ENCODE assay signal across 31 cellular contexts in genomic region chr17:56548661-56549060, GRCh38. TPM values are rescaled to one million over a fixed set of nuclear protein-coding genes. Genes with fewer than 3 reads are reported as not detected.
"Had no signal": no experiment of that assay in that cellular context is flagged by ENCODE, and none has a peak within 500 bp of the region (broad histone marks: within the 10 kb centered on the region; RNA-seq: fewer than 3 reads in every experiment).

No MANE protein-coding gene starts in this region.

- H3K27me3 ChIP-seq: adrenal gland, body of pancreas, breast epithelium, Peyer's patch, SJSA1 had no signal

- ATAC-seq: activated CD8-positive, alpha-beta T cell treated with anti-CD3 and anti-CD28 coated beads for 36 hours; activated naive CD4-positive, alpha-beta T cell treated with anti-CD3 and anti-CD28 coated beads, Interleukin-2, amount 50 U/mL, for 72 hours; activated T-cell treated with anti-CD3 and anti-CD28 coated beads, Interleukin-2, amount 50 U/mL, for 72 hours; body of pancreas had no signal

- DNase-seq: activated CD4-positive, alpha-beta T cell treated with anti-CD3 and anti-CD28 coated beads, Interleukin-2, amount 10 ng/mL, durations not matched to agents 24 days and 14 days; activated CD4-positive, alpha-beta T cell treated with anti-CD3 and anti-CD28 coated beads, Interleukin-2, amount 50 U/mL, for 4 hours; activated CD8-positive, alpha-beta T cell treated with anti-CD3 and anti-CD28 coated beads for 36 hours; activated gamma-delta T cell treated with Interleukin-2 at 50 U/mL for 16 hours; activated naive CD4-positive, alpha-beta T cell treated with anti-CD3 and anti-CD28 coated beads for 36 hours; activated T-cell treated with anti-CD3 and anti-CD28 coated beads, Interleukin-2, amount 50 U/mL, for 1 hour; activated T-cell treated with anti-CD3 and anti-CD28 coated beads, Interleukin-2, amount 50 U/mL, for 72 hours; adrenal gland; body of pancreas; Karpas-422; KBM-7; NCI-H1105; NCI-H1417 treated with DMSO at 0.1 percent for 48 hours; NCI-H1694; NCI-H1930; NCI-H2081 treated with DMSO at 0.1 percent for 48 hours; NCI-H345; NCI-H524 treated with DMSO at 0.1 percent for 48 hours; Peyer's patch; RPMI8226; SHP77 treated with DMSO at 0.1 percent for 48 hours; SK-N-SH had no signal

- H3K4me3 Mint-ChIP-seq: activated CD4-positive, alpha-beta T cell treated with anti-CD3 and anti-CD28 coated beads, Interleukin-2, amount 10 ng/mL, durations not matched to agents 24 days and 14 days; activated CD8-positive, alpha-beta T cell treated with anti-CD3 and anti-CD28 coated beads for 36 hours; activated naive CD4-positive, alpha-beta T cell treated with anti-CD3 and anti-CD28 coated beads for 36 hours; activated T-cell treated with anti-CD3 and anti-CD28 coated beads, Interleukin-2, amount 50 U/mL, for 72 hours; T-helper 1 cell treated with Interleukin-12 subunit alpha and Interleukin-12 subunit beta and Interleukin-4 antibody, amounts not matched to agents 30 μg/mL and 1 μg/mL, for 36 hours; T-helper 2 cell treated with Interferon-gamma antibody and Interleukin-4, amounts not matched to agents 5 μg/mL and 100 μg/mL, for 36 hours had no signal

- H3K36me3 ChIP-seq: adrenal gland, breast epithelium, Peyer's patch, SJSA1 had no signal

- FAIRE-seq: astrocyte, TTC549 had no signal

- H3K27ac Mint-ChIP-seq: activated CD4-positive, alpha-beta T cell treated with anti-CD3 and anti-CD28 coated beads, Interleukin-2, amount 10 ng/mL, durations not matched to agents 24 days and 14 days; activated CD8-positive, alpha-beta T cell treated with anti-CD3 and anti-CD28 coated beads for 36 hours; activated naive CD4-positive, alpha-beta T cell treated with anti-CD3 and anti-CD28 coated beads for 36 hours; activated naive CD4-positive, alpha-beta T cell treated with anti-CD3 and anti-CD28 coated beads, Interleukin-2, amount 50 U/mL, for 72 hours; activated T-cell treated with anti-CD3 and anti-CD28 coated beads, Interleukin-2, amount 50 U/mL, for 72 hours; activated T-helper 2 cell treated with anti-CD3 and anti-CD28 coated beads, Interferon-gamma antibody, Interleukin-2, Interleukin-4, amounts not matched to agents 10 μg/mL and 5 μg/mL and 100 μg/mL, durations not matched to agents 14 hours and 24 hours and 36 hours; T-helper 1 cell treated with Interleukin-12 subunit alpha and Interleukin-12 subunit beta and Interleukin-4 antibody, amounts not matched to agents 30 μg/mL and 1 μg/mL, for 36 hours; T-helper 2 cell treated with Interferon-gamma antibody and Interleukin-4, amounts not matched to agents 5 μg/mL and 100 μg/mL, for 36 hours had no signal

- H3K9ac ChIP-seq: SK-N-SH had no signal

- H3K27ac ChIP-seq: adrenal gland, body of pancreas, breast epithelium, Peyer's patch, SJSA1 had no signal

- H3K4me1 ChIP-seq: adrenal gland, body of pancreas, breast epithelium, Peyer's patch, SJSA1 had no signal

- H3K4me1 Mint-ChIP-seq: activated CD4-positive, alpha-beta T cell treated with anti-CD3 and anti-CD28 coated beads, Interleukin-2, amount 10 ng/mL, durations not matched to agents 24 days and 14 days had no signal

- H3K9me3 ChIP-seq: adrenal gland, body of pancreas, SK-N-SH had no signal

- H3K4me2 ChIP-seq: SK-N-SH had no signal

- H3K4me3 ChIP-seq: adrenal gland, body of pancreas, breast epithelium, Peyer's patch, SJSA1 had no signal

RNA-seq across cellular contexts. Expression of gene NOG, which starts 44.8 kb away (rescaled TPM):
- total RNA-seq: activated T-helper 2 cell treated with anti-CD3 and anti-CD28 coated beads, Interferon-gamma antibody, Interleukin-2, Interleukin-4, amounts not matched to agents 10 μg/mL and 5 μg/mL and 100 μg/mL, durations not matched to agents 14 hours and 24 hours and 36 hours; cardiac septum had no signal
